ENCODE assay signal across 24 cellular contexts in genomic region chr2:242047963-242048362, GRCh38.
"Had no signal": no experiment of that assay in that cellular context is flagged by ENCODE, and none has a peak within 500 bp of the region (broad histone marks: within the 10 kb centered on the region; RNA-seq: fewer than 3 reads in every experiment).

No MANE protein-coding gene starts in this region.

- H3K27ac ChIP-seq: epithelial cell of prostate, gastrocnemius medialis, lower lobe of right lung, ovary, psoas muscle, stomach, thyroid gland had no signal

- H3K36me3 Mint-ChIP-seq: natural killer cell treated with Interleukin-12 subunit alpha and Interleukin-12 subunit beta and Interleukin-15 and Interleukin-18, amount 100 ng/mL, for 72 hours had no signal

- H3K27me3 ChIP-seq: ovary, thyroid gland had no signal

- DNase-seq: effector CD4-positive, alpha-beta T cell; foreskin fibroblast; gastrocnemius medialis; left ventricle myocardium superior; lower lobe of right lung; mucosa of descending colon; naive B cell; occipital lobe; ovary; right cardiac atrium; stimulated activated CD4-positive, alpha-beta T cell treated with anti-CD3 and anti-CD28 coated beads, Interleukin-12 subunit alpha, Interleukin-12 subunit beta, amount 100 ng/mL, for 4 hours; stimulated activated CD4-positive, alpha-beta T cell treated with anti-CD3 and anti-CD28 coated beads, Interleukin-1b, Interleukin-23, amount 100 ng/mL, for 48 hours; stimulated activated CD4-positive, alpha-beta T cell treated with anti-CD3 and anti-CD28 coated beads, Interleukin-4, amount 100 ng/mL, for 1 hour; stimulated activated CD8-positive, alpha-beta memory T cell treated with anti-CD3 and anti-CD28 coated beads, Interleukin-4, amount 100 ng/mL, for 48 hours; stimulated activated naive CD4-positive, alpha-beta T cell; stomach; thyroid gland; trophoblast cell had no signal

- H3K9me3 ChIP-seq: lower lobe of right lung, mucosa of descending colon, ovary, psoas muscle, stomach, thyroid gland had no signal

- H3K36me3 ChIP-seq: gastrocnemius medialis, lower lobe of right lung, ovary, stomach, thyroid gland had no signal

- H3K4me3 ChIP-seq: gastrocnemius medialis, lower lobe of right lung, mucosa of descending colon, ovary, psoas muscle, smooth muscle cell, stomach, thyroid gland had no signal

- H3K4me2 ChIP-seq: smooth muscle cell had no signal

- H3K9me3 Mint-ChIP-seq: natural killer cell treated with Interleukin-12 subunit alpha and Interleukin-12 subunit beta and Interleukin-15 and Interleukin-18, amount 100 ng/mL, for 72 hours had no signal

- H3K27ac Mint-ChIP-seq: mesothelial cell of epicardium; natural killer cell treated with Interleukin-12 subunit alpha and Interleukin-12 subunit beta and Interleukin-15 and Interleukin-18, amount 100 ng/mL, for 72 hours had no signal

- H3K4me1 ChIP-seq: gastrocnemius medialis, lower lobe of right lung, psoas muscle, stomach, thyroid gland had no signal

- H3K4me3 Mint-ChIP-seq: mesothelial cell of epicardium; natural killer cell treated with Interleukin-12 subunit alpha and Interleukin-12 subunit beta and Interleukin-15 and Interleukin-18, amount 100 ng/mL, for 72 hours had no signal

- ATAC-seq: esophagus mucosa; gastrocnemius medialis; left ventricle myocardium superior; lower lobe of right lung; mucosa of descending colon; natural killer cell treated with Interleukin-12 subunit alpha and Interleukin-12 subunit beta and Interleukin-15 and Interleukin-18, amount 100 ng/mL, for 72 hours; psoas muscle; right cardiac atrium had no signal
